Comparison of ENCODE assay signal across 8 cellular contexts in genomic region chr6:56292505-56293181, GRCh38. TPM values are rescaled to one million over a fixed set of nuclear protein-coding genes. Genes with fewer than 3 reads are reported as not detected.
DNase-seq lines count a peak whose midpoint lies in the region; ATAC-seq and TF ChIP-seq lines count a peak whose summit lies in the region.

No MANE protein-coding gene starts in this region.

- no peak overlapping the region for H3K4me3 ChIP-seq in vagina

- peak; percentile 61 for ATAC-seq in HG03378 (IDR thresholded peaks at IDR 0.05; ENCODE audit: unreplicated experiment)
- no peak for ATAC-seq in GM21390 (IDR thresholded peaks at IDR 0.05; ENCODE audit: unreplicated experiment)
- no peak for ATAC-seq in GM19452 (IDR thresholded peaks at IDR 0.05; ENCODE audit: unreplicated experiment)

- peaks cover 8% of the 10 kb centered on the region for H3K4me1 ChIP-seq in vagina

- no peak overlapping the region for H3K27ac ChIP-seq in vagina

- DNase-seq in DMS153 treated with DMSO at 0.1 percent for 48 hours (lab: John Stamatoyannopoulos, UW; ENCODE audit: unreplicated experiment) (peak; percentile 37), NCI-H748 treated with DMSO at 0.1 percent for 48 hours (lab: John Stamatoyannopoulos, UW) (peak; percentile 26), T47D (ENCODE audit: low read depth in 1 of 2, low spot score in 1 of 2) (peak; percentile 41 to 76), kidney glomerular epithelial cell (lab: John Stamatoyannopoulos, UW) (peak; percentile 65), vagina (ENCODE audit: extremely low spot score in 2 of 2) (no peak)

- H3K9me3 ChIP-seq in vagina = no peaks in the 10 kb centered on the region

- TF ChIP-seq CTCF in vagina (IDR thresholded peaks at IDR 0.05) = peak; percentile 32 to 81 (median 80)

- TF ChIP-seq POLR2A in vagina (IDR thresholded peaks at IDR 0.05) = no peak

- intact Hi-C loops in vagina (cut with DNase I) = loop anchor here (2.0 kb wide), 1 partner anchor 312 kb away; no protein-coding TSS in a partner anchor

- in situ Hi-C loops in T47D (cut with HindIII; ENCODE audit: low pct_unique_long_range_greater_than_20kb, low sequenced_read_pairs) = no loop called here

- H3K36me3 ChIP-seq in vagina = no peaks in the 10 kb centered on the region

- H3K27me3 ChIP-seq in vagina = no peaks in the 10 kb centered on the region

RNA-seq across cellular contexts. Expression of gene COL21A1, which starts 45.3 kb away (rescaled TPM):
- total RNA-seq in vagina = 16.7 TPM

Comparison
In these comparisons a context has a peak if more than half of its experiments do, and no peak if none do; other contexts are left out.
1. DNase-seq: peak in DMS153 treated with DMSO at 0.1 percent for 48 hours (single experiment), NCI-H748 treated with DMSO at 0.1 percent for 48 hours (single experiment), T47D (2 of 2) and kidney glomerular epithelial cell (single experiment); none in vagina (0 of 2).